Comparison of ENCODE assay signal across 24 cellular contexts in genomic region chr1:203700901-203701300, GRCh38.
DNase-seq lines count a peak whose midpoint lies in the region; ATAC-seq and TF ChIP-seq lines count a peak whose summit lies in the region.
"Had no signal": no experiment of that assay in that cellular context is flagged by ENCODE, and none has a peak within 500 bp of the region (broad histone marks: within the 10 kb centered on the region; RNA-seq: fewer than 3 reads in every experiment).

No MANE protein-coding gene starts in this region.

- peak overlapping the region; percentile 37 for H3K27ac ChIP-seq in epithelial cell of prostate
- H3K27ac ChIP-seq in vagina, result peak overlapping the region; percentile 33
- H3K27ac ChIP-seq: C4-2B, left ventricle myocardium inferior, SJSA1 had no signal

- peaks cover 9% of the 10 kb centered on the region for H3K4me1 ChIP-seq in vagina
- H3K4me1 ChIP-seq: Peyer's patch, SJSA1 had no signal

- H3K27ac Mint-ChIP-seq in activated naive CD4-positive, alpha-beta T cell treated with anti-CD3 and anti-CD28 coated beads, Interleukin-2, amount 10 ng/mL, durations not matched to agents 7 days and 5 days, result peak overlapping the region; percentile 36
- peak overlapping the region; percentile 46 to 69 for H3K27ac Mint-ChIP-seq in natural killer cell treated with Interleukin-12 subunit alpha and Interleukin-12 subunit beta and Interleukin-15 and Interleukin-18, amount 100 ng/mL, for 72 hours
- no peak overlapping the region for H3K27ac Mint-ChIP-seq in type B pancreatic cell
- H3K27ac Mint-ChIP-seq: H9 had no signal

- TF ChIP-seq CTCF in vagina (IDR thresholded peaks at IDR 0.05) (no peak), type B pancreatic cell (conservative IDR thresholded peaks at IDR 0.05) (no peak)

- no peaks in the 10 kb centered on the region for H3K27me3 ChIP-seq in vagina
- H3K27me3 ChIP-seq: Peyer's patch, SJSA1 had no signal

- peaks cover 27% of the 10 kb centered on the region for H3K4me1 Mint-ChIP-seq in activated naive CD4-positive, alpha-beta T cell treated with anti-CD3 and anti-CD28 coated beads, Interleukin-2, amount 10 ng/mL, durations not matched to agents 7 days and 5 days
- peaks cover 32 to 37% of the 10 kb centered on the region in 2 donors for H3K4me1 Mint-ChIP-seq in natural killer cell treated with Interleukin-12 subunit alpha and Interleukin-12 subunit beta and Interleukin-15 and Interleukin-18, amount 100 ng/mL, for 72 hours (ENCODE audit: low read depth in 2 of 2)
- peaks cover 4% of the 10 kb centered on the region for H3K4me1 Mint-ChIP-seq in type B pancreatic cell (ENCODE audit: unreplicated experiment)

- CTCF ChIA-PET in activated naive CD4-positive, alpha-beta T cell treated with anti-CD3 and anti-CD28 coated beads, Interleukin-2, amount 10 ng/mL, durations not matched to agents 7 days and 5 days (lab: Charles Lee), result interaction anchor here (0.8 to 5.8 kb wide), 23 partner anchors 9 to 434 kb away, joined by 3 to 132 read pairs (median 10); partner anchors contain the start of genes ATP2B4 and LAX1

- H3K9me3 Mint-ChIP-seq in activated naive CD4-positive, alpha-beta T cell treated with anti-CD3 and anti-CD28 coated beads, Interleukin-2, amount 10 ng/mL, durations not matched to agents 7 days and 5 days, result no peaks in the 10 kb centered on the region
- no peaks in the 10 kb centered on the region for H3K9me3 Mint-ChIP-seq in natural killer cell treated with Interleukin-12 subunit alpha and Interleukin-12 subunit beta and Interleukin-15 and Interleukin-18, amount 100 ng/mL, for 72 hours
- H3K9me3 Mint-ChIP-seq in type B pancreatic cell, result no peaks in the 10 kb centered on the region
- H3K9me3 Mint-ChIP-seq: H9; naive thymus-derived CD4-positive, alpha-beta T cell had no signal

- peaks cover 56% of the 10 kb centered on the region for H3K36me3 Mint-ChIP-seq in activated naive CD4-positive, alpha-beta T cell treated with anti-CD3 and anti-CD28 coated beads, Interleukin-2, amount 10 ng/mL, durations not matched to agents 7 days and 5 days
- peaks cover 28% of the 10 kb centered on the region for H3K36me3 Mint-ChIP-seq in natural killer cell treated with Interleukin-12 subunit alpha and Interleukin-12 subunit beta and Interleukin-15 and Interleukin-18, amount 100 ng/mL, for 72 hours
- H3K36me3 Mint-ChIP-seq in type B pancreatic cell, result peaks cover 36% of the 10 kb centered on the region

- H3K27me3 Mint-ChIP-seq in activated naive CD4-positive, alpha-beta T cell treated with anti-CD3 and anti-CD28 coated beads, Interleukin-2, amount 10 ng/mL, durations not matched to agents 7 days and 5 days, result no peaks in the 10 kb centered on the region
- H3K27me3 Mint-ChIP-seq in natural killer cell treated with Interleukin-12 subunit alpha and Interleukin-12 subunit beta and Interleukin-15 and Interleukin-18, amount 100 ng/mL, for 72 hours, result no peaks in the 10 kb centered on the region
- H3K27me3 Mint-ChIP-seq in type B pancreatic cell, result no peaks in the 10 kb centered on the region
- H3K27me3 Mint-ChIP-seq: naive thymus-derived CD4-positive, alpha-beta T cell had no signal

- peaks cover 0 to 65% of the 10 kb centered on the region in 2 donors for H3K36me3 ChIP-seq in vagina

- H3K4me3 ChIP-seq in vagina, result no peak overlapping the region
- H3K4me3 ChIP-seq: left ventricle myocardium inferior, Peyer's patch, SJSA1 had no signal

- no peak for TF ChIP-seq POLR2A in vagina (IDR thresholded peaks at IDR 0.05)

- no peak for DNase-seq in activated naive CD4-positive, alpha-beta T cell treated with anti-CD3 and anti-CD28 coated beads, Interleukin-2, amount 10 ng/mL, durations not matched to agents 7 days and 5 days
- no peak for DNase-seq in activated naive CD4-positive, alpha-beta T cell treated with Interleukin-2 at 50 U/mL for 16 hours
- DNase-seq in epithelial cell of prostate (ENCODE audit: low read depth, low spot score) (no peak), vagina (ENCODE audit: extremely low spot score in 2 of 2) (no peak), type B pancreatic cell (ENCODE audit: extremely low spot score, unreplicated experiment) (no peak), cerebellum (ENCODE audit: low spot score) (no peak)
- no peak for DNase-seq in natural killer cell treated with Interleukin-12 subunit alpha and Interleukin-12 subunit beta and Interleukin-15 and Interleukin-18, amount 100 ng/mL, for 72 hours (ENCODE audit: low spot score)
- DNase-seq: activated CD8-positive, alpha-beta memory T cell treated with anti-CD3 and anti-CD28 coated beads, Interleukin-2, amount 50 U/mL, for 4 hours; activated effector memory CD4-positive, alpha-beta T cell treated with Interleukin-2 at 50 U/mL for 16 hours; glutamatergic neuron; H9; islet precursor cell; left ventricle myocardium inferior; naive thymus-derived CD4-positive, alpha-beta T cell; NCI-H1092 treated with DMSO at 0.1 percent for 48 hours; NCI-H187 treated with DMSO at 0.1 percent for 48 hours; NCI-H2171 treated with DMSO at 0.1 percent for 48 hours; Peyer's patch; small intestine; stimulated activated CD4-positive, alpha-beta T cell treated with anti-CD3 and anti-CD28 coated beads, Interleukin-1b, Interleukin-23, amount 100 ng/mL, for 48 hours; T-helper 2 cell had no signal

- intact Hi-C loops in vagina (cut with DNase I), result loop anchor here (10.0 kb wide), 1 partner anchor 356 kb away; no protein-coding TSS in a partner anchor

- no peak for ATAC-seq in natural killer cell treated with Interleukin-12 subunit alpha and Interleukin-12 subunit beta and Interleukin-15 and Interleukin-18, amount 100 ng/mL, for 72 hours
- no peak for ATAC-seq in HG03108 (IDR thresholded peaks at IDR 0.05; ENCODE audit: unreplicated experiment)
- ATAC-seq: naive thymus-derived CD4-positive, alpha-beta T cell had no signal

- H3K9me3 ChIP-seq in vagina, result no peaks in the 10 kb centered on the region
- H3K9me3 ChIP-seq: left ventricle myocardium inferior, Peyer's patch, SJSA1 had no signal

- H3K4me3 Mint-ChIP-seq in activated naive CD4-positive, alpha-beta T cell treated with anti-CD3 and anti-CD28 coated beads, Interleukin-2, amount 10 ng/mL, durations not matched to agents 7 days and 5 days, result no peak overlapping the region
- H3K4me3 Mint-ChIP-seq in natural killer cell treated with Interleukin-12 subunit alpha and Interleukin-12 subunit beta and Interleukin-15 and Interleukin-18, amount 100 ng/mL, for 72 hours, result no peak overlapping the region
- no peak overlapping the region for H3K4me3 Mint-ChIP-seq in type B pancreatic cell
- H3K4me3 Mint-ChIP-seq: H9; naive thymus-derived CD4-positive, alpha-beta T cell had no signal
